In the genomic region with DNA sequence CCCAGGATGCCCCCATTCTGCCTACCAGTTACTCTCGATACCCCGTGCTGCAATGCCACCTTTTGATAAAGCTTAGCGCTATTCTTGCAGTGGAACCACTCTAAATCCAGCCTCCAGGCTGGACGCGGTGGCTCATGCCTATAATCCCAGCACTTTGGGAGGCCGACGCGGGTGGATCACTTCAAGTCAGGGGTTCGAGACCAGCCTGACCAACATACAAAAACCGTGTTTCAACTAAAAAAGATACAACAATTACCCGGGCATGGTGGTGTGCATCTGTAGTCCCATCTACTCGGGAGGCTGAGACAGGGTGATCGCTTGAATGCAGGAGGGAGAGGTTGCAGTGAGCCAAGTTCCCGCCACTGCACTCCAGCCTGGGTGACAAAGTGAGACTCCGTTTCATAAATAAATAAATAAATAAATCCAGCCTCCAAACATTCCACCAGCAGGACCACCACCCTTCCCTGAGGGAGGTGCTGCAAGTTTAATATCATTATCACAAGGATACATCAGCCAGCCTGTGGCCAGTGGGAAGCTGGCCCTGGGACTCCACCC, we compare ENCODE assay signal across 5 cellular contexts. TPM values are rescaled to one million over a fixed set of nuclear protein-coding genes. Genes with fewer than 3 reads are reported as not detected.
"Had no signal": no experiment of that assay in that cellular context is flagged by ENCODE, and none has a peak within 500 bp of the region (broad histone marks: within the 10 kb centered on the region; RNA-seq: fewer than 3 reads in every experiment).

No MANE protein-coding gene starts in this region.

- H3K4me3 ChIP-seq: GM23338 had no signal

- DNase-seq: H9, HCEC 1CT had no signal

RNA-seq across cellular contexts. Expression of a gene that starts 27.7 kb away (rescaled TPM):
- total RNA-seq: HepG2, HT1080 had no signal
